In genomic region chr4:176635372-176636261, GRCh38 we compare ENCODE assay signal across 14 cellular contexts.
DNase-seq lines count a peak whose midpoint lies in the region; ATAC-seq, FAIRE-seq and TF ChIP-seq lines count a peak whose summit lies in the region.
"Had no signal": no experiment of that assay in that cellular context is flagged by ENCODE, and none has a peak within 500 bp of the region (broad histone marks: within the 10 kb centered on the region; RNA-seq: fewer than 3 reads in every experiment).

No MANE protein-coding gene starts in this region.

- WGBS in adrenal gland, 4 donors = 16 to 20% (median 17%) methylated on average over 8 of the region's 8 CpGs
- 46% methylated on average over 8 of the region's 8 CpGs for WGBS in suprapubic skin
- 27 to 37% methylated on average over 8 of the region's 8 CpGs for WGBS in pancreas, 2 donors

- ATAC-seq in left ventricle myocardium superior (peak; percentile 51), GM18909 (IDR thresholded peaks at IDR 0.05; ENCODE audit: poor library complexity, unreplicated experiment) (no peak), pancreas (no peak)
- ATAC-seq: CD8-positive, alpha-beta T cell had no signal

- POLR2A ChIA-PET in HEK293 (lab: Yijun Ruan, JAX) = no interaction called here

- no peak for TF ChIP-seq POLR2A in adrenal gland (IDR thresholded peaks at IDR 0.05)
- no peak for TF ChIP-seq POLR2A in suprapubic skin (IDR thresholded peaks at IDR 0.05)

- TF ChIP-seq CTCF in HEK293 (tag by site-specific recombination; IDR thresholded peaks at IDR 0.05) = no peak
- peak in 2 of 6 experiments; percentile 12 to 19 for TF ChIP-seq CTCF in adrenal gland (IDR thresholded peaks at IDR 0.05)
- no peak for TF ChIP-seq CTCF in suprapubic skin (IDR thresholded peaks at IDR 0.05)
- no peak for TF ChIP-seq CTCF in pancreas (IDR thresholded peaks at IDR 0.05)

- H3K27me3 ChIP-seq in adrenal gland (no peaks in the 10 kb centered on the region), suprapubic skin (no peaks in the 10 kb centered on the region), pancreas (no peaks in the 10 kb centered on the region)
- H3K27me3 ChIP-seq: cardiac muscle cell had no signal

- no peaks in the 10 kb centered on the region for H3K36me3 ChIP-seq in HEK293 (ENCODE audit: control insufficient read depth in 2 of 2, insufficient read depth in 1 of 2, low read length in 2 of 2)
- no peaks in the 10 kb centered on the region for H3K36me3 ChIP-seq in adrenal gland (replicated peaks in 1 of 2)
- no peaks in the 10 kb centered on the region for H3K36me3 ChIP-seq in suprapubic skin
- H3K36me3 ChIP-seq in pancreas = no peaks in the 10 kb centered on the region
- H3K36me3 ChIP-seq: cardiac muscle cell had no signal

- H3K9me3 ChIP-seq in HEK293 (ENCODE audit: control insufficient read depth, insufficient read depth, low read depth, low read length) (no peaks in the 10 kb centered on the region), adrenal gland (replicated peaks in 1 of 3) (no peaks in the 10 kb centered on the region), suprapubic skin (no peaks in the 10 kb centered on the region), pancreas (no peaks in the 10 kb centered on the region)

- H3K4me1 ChIP-seq in HEK293 (ENCODE audit: control insufficient read depth, insufficient read depth, low read length) = no peaks in the 10 kb centered on the region
- H3K4me1 ChIP-seq in adrenal gland (replicated peaks in 1 of 2) = peaks cover 0 to 14% of the 10 kb centered on the region in 2 donors
- no peaks in the 10 kb centered on the region for H3K4me1 ChIP-seq in suprapubic skin
- H3K4me1 ChIP-seq in pancreas = no peaks in the 10 kb centered on the region

- no peak for FAIRE-seq in pancreas (lab: Jason Lieb, UNC)

- DNase-seq in AG08395 (ENCODE audit: low spot score) = peak; percentile 78
- peak; percentile 37 to 81 (median 75) for DNase-seq in adrenal gland
- DNase-seq in left ventricle myocardium superior = no peak
- no peak for DNase-seq in NCI-H774 (lab: John Stamatoyannopoulos, UW)
- no peak for DNase-seq in suprapubic skin (ENCODE audit: low spot score in 2 of 2)
- DNase-seq in pancreas = no peak
- DNase-seq: activated CD8-positive, alpha-beta memory T cell treated with anti-CD3 and anti-CD28 coated beads, Interleukin-2, amount 50 U/mL, for 48 hours; CD8-positive, alpha-beta T cell; Karpas-422; NCI-H526 treated with DMSO at 0.1 percent for 48 hours; stimulated activated CD4-positive, alpha-beta T cell treated with anti-CD3 and anti-CD28 coated beads, Interleukin-4, amount 100 ng/mL, for 24 hours had no signal

- TF ChIP-seq EP300 in suprapubic skin (IDR thresholded peaks at IDR 0.05) = no peak

- no peak overlapping the region for H3K4me3 ChIP-seq in HEK293 (ENCODE audit: low read depth, low read length)
- H3K4me3 ChIP-seq in adrenal gland = no peak overlapping the region
- H3K4me3 ChIP-seq in suprapubic skin = no peak overlapping the region
- H3K4me3 ChIP-seq in pancreas = no peak overlapping the region
- H3K4me3 ChIP-seq: cardiac muscle cell had no signal

- CTCF ChIA-PET in HEK293 (lab: Yijun Ruan, JAX) = interaction anchor here (0.6 to 1.9 kb wide), 4 partner anchors 10 to 412 kb away, joined by 3 to 8 read pairs (median 4); no protein-coding TSS in a partner anchor

- intact Hi-C loops in adrenal gland (cut with DNase I) = no loop called here
- intact Hi-C loops in left ventricle myocardium superior (cut with micrococcal nuclease) = no loop called here
- intact Hi-C loops in pancreas (cut with DNase I) = no loop called here

- H3K27ac ChIP-seq in HEK293 (ENCODE audit: extremely low read depth, low read depth, low read length) (no peak overlapping the region), adrenal gland (peak overlapping the region in 2 of 5 donors; percentile 35 to 72), suprapubic skin (no peak overlapping the region), pancreas (no peak overlapping the region)
- H3K27ac ChIP-seq: cardiac muscle cell had no signal

TF ChIP-seq in HEK293, 187 proteins besides CTCF, POLR2A, EP300 and RAD21:
- TF ChIP-seq ZBTB21 (tag by site-specific recombination; IDR thresholded peaks at IDR 0.05) (peak; percentile 76), ZNF629 (tag by site-specific recombination; IDR thresholded peaks at IDR 0.05) (peak; percentile 74), ATF2 (tag by site-specific recombination; IDR thresholded peaks at IDR 0.05; ENCODE audit: low read depth) (peak; percentile 83), ZNF426 (tag by site-specific recombination; IDR thresholded peaks at IDR 0.05) (no peak)

Comparison
In these comparisons a context has a peak if more than half of its experiments do, and no peak if none do; other contexts are left out.
1. DNase-seq: peak in AG08395 (single experiment) and adrenal gland (7 of 7); none in left ventricle myocardium superior (single experiment), NCI-H774 (single experiment), suprapubic skin (0 of 2) and pancreas (0 of 6).